8 cellular contexts compared by ENCODE assay signal in the genomic region with DNA sequence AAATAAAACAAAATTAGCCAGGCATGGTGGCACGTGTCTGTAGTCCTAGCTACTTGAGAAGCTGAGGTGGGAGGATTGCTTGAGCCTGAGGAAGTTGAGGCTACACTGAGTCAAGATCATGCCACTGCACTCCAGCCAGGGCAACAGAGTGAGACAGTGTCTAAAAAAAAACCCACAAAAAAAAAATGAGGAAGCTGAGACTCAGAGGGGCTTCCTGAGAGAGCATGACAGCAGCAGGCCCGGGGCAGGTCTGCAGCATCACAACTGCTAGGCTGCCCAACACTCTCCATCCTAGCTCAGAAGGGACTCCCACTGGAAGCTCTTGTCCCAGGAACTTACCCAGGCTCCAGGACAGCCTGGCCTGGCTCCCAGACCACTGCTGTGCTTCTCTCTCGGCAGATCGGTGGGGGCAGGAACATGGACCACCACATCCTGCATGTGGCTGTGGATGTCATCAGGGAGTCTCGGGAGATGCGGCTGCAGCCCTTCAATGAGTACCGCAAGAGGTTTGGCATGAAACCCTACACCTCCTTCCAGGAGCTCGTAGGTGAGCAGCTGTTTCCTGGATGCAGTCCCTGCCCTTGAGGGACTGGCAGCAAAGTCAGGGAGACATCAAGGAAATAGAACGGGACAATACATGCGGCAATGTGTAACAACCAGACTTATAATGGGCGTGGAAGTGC. TPM values are rescaled to one million over a fixed set of nuclear protein-coding genes. Genes with fewer than 3 reads are reported as not detected.
DNase-seq lines count a peak whose midpoint lies in the region; ATAC-seq lines count a peak whose summit lies in the region.

No MANE protein-coding gene starts in this region.

- peak; percentile 62 for ATAC-seq in HG02759 (IDR thresholded peaks at IDR 0.05; ENCODE audit: unreplicated experiment)

- DNase-seq in DMS79 treated with DMSO at 0.1 percent for 48 hours (lab: John Stamatoyannopoulos, UW) (peak; percentile 92), NCI-H524 treated with DMSO at 0.1 percent for 48 hours (lab: John Stamatoyannopoulos, UW) (peak; percentile 58), iPS-NIHi7 (ENCODE audit: extremely low spot score) (peak; percentile 20), ureter (ENCODE audit: low spot score) (no peak), NCI-H1930 (lab: John Stamatoyannopoulos, UW) (no peak), NCI-H226 (no peak), hepatic stellate cell (ENCODE audit: low spot score) (no peak)

RNA-seq across cellular contexts. Expression of a gene that starts 19.1 kb away (rescaled TPM):
- total RNA-seq in ureter, result 12.5 TPM

Comparison
In these comparisons a context has a peak if more than half of its experiments do, and no peak if none do; other contexts are left out.
1. DNase-seq: peak in DMS79 treated with DMSO at 0.1 percent for 48 hours (single experiment), NCI-H524 treated with DMSO at 0.1 percent for 48 hours (single experiment) and iPS-NIHi7 (single experiment); none in ureter (single experiment), NCI-H1930 (0 of 2), NCI-H226 (single experiment) and hepatic stellate cell (single experiment).